In the genomic region with DNA sequence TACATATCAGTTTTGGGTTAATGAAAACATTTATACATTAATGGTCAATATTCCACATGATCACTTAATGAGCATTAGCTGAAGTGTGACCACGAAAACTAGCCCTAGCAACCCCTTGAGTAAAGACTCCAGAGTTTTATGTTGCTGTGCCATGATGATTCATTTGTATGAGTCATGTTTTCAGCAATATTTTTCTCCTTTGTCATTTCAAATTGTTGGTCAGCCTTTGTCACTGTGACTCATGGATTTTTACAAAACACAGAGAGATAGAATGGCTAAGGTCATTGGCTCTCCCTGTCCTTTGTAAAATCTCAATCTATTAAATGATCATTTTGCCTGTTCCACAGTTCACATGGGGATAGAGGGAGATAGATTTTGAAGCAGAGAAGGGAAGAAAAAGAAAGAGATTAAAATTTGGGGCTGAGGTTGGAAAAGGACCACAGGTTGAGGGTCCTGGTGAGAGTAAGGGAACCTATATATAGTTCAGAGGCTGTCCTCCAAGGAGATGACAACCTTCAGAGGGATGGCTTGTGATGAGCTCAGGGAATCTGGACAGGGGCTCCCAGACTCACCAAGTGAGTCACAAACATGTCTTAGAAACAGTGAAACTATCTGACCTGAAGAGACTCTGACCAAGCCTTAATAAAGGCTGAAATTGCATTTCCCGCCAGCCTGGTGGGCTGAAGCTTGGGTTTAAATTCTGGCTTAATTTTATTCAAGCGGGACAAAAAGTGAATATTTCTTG, we compare ENCODE assay signal across 9 cellular contexts. TPM values are rescaled to one million over a fixed set of nuclear protein-coding genes. Genes with fewer than 3 reads are reported as not detected.
A peak's percentile ranks its signal among the peaks of the same experiment; 100 is the strongest.
DNase-seq lines count a peak whose midpoint lies in the region; ATAC-seq, FAIRE-seq and TF ChIP-seq lines count a peak whose summit lies in the region.
"Had no signal": no experiment of that assay in that cellular context is flagged by ENCODE, and none has a peak within 500 bp of the region (broad histone marks: within the 10 kb centered on the region; RNA-seq: fewer than 3 reads in every experiment).

No MANE protein-coding gene starts in this region.

- DNase-seq in COLO668 (lab: John Stamatoyannopoulos, UW; ENCODE audit: unreplicated experiment) (peak; percentile 7), astrocyte of the spinal cord (ENCODE audit: low read depth, low spot score) (peak; percentile 88), HepG2 (ENCODE audit: low spot score) (peak; percentile 22), endodermal cell (no peak), COR-L47 (lab: John Stamatoyannopoulos, UW) (no peak)
- DNase-seq: NCI-H2081 had no signal

- no peak for TF ChIP-seq RAD21 in Ishikawa (IDR thresholded peaks at IDR 0.05; ENCODE audit: low read depth)
- TF ChIP-seq RAD21 in HepG2 (CRISPR knock-in tag; IDR thresholded peaks at IDR 0.05): no peak

- H3K27me3 Mint-ChIP-seq in endodermal cell (ENCODE audit: insufficient read depth): no peaks in the 10 kb centered on the region

- no peak overlapping the region for H2AFZ ChIP-seq in HepG2 (ENCODE audit: low read length)

- no peaks in the 10 kb centered on the region for H3K9me3 ChIP-seq in HepG2 (ENCODE audit: low read length)
- no peaks in the 10 kb centered on the region for H3K9me3 ChIP-seq in endodermal cell (ENCODE audit: control insufficient read depth, low read length)

- no peak for TF ChIP-seq POLR2A in HepG2 (IDR thresholded peaks at IDR 0.05; ENCODE audit: insufficient read depth in 1 of 2, low read depth in 2 of 2, low read length in 2 of 2)

- H3K4me3 ChIP-seq in astrocyte of the spinal cord (ENCODE audit: low read depth, low read length) (no peak overlapping the region), HepG2 (replicated peaks in 1 of 3; ENCODE audit: insufficient read depth in 1 of 3, low read depth in 2 of 3, low read length in 3 of 3) (no peak overlapping the region), endodermal cell (ENCODE audit: low read length) (no peak overlapping the region)

- no peaks in the 10 kb centered on the region for H3K4me1 Mint-ChIP-seq in endodermal cell

- H3K9me3 Mint-ChIP-seq in endodermal cell: no peaks in the 10 kb centered on the region

- H3K4me3 Mint-ChIP-seq in endodermal cell: no peak overlapping the region

- no peak overlapping the region for H3K4me2 ChIP-seq in HepG2 (ENCODE audit: low read depth, low read length)

- H3K27me3 ChIP-seq in HepG2 (ENCODE audit: control insufficient read depth in 1 of 2, insufficient read depth in 2 of 2, low read length in 2 of 2) (no peaks in the 10 kb centered on the region), endodermal cell (ENCODE audit: control insufficient read depth, insufficient read depth, low read length, poor library complexity, severe bottlenecking) (no peaks in the 10 kb centered on the region)

- H3K36me3 Mint-ChIP-seq in endodermal cell (ENCODE audit: low read depth): no peaks in the 10 kb centered on the region

- H3K4me1 ChIP-seq in HepG2 (ENCODE audit: insufficient read depth, low read length) (no peaks in the 10 kb centered on the region), endodermal cell (ENCODE audit: control insufficient read depth, insufficient read depth, low read length) (no peaks in the 10 kb centered on the region)

- no peak for FAIRE-seq in HepG2 (lab: Jason Lieb, UNC)

- TF ChIP-seq CTCF in astrocyte of the spinal cord (IDR thresholded peaks at IDR 0.05; ENCODE audit: low read depth, low read length): no peak
- no peak for TF ChIP-seq CTCF in HepG2 (CRISPR knock-in tag; IDR thresholded peaks at IDR 0.05)
- no peak for TF ChIP-seq CTCF in endodermal cell (conservative IDR thresholded peaks at IDR 0.05)

- ATAC-seq in HepG2: no peak
- no peak for ATAC-seq in HG03565 (IDR thresholded peaks at IDR 0.05; ENCODE audit: unreplicated experiment)
- ATAC-seq in GM18498 (IDR thresholded peaks at IDR 0.05; ENCODE audit: unreplicated experiment): no peak

- TF ChIP-seq EP300 in Ishikawa (IDR thresholded peaks at IDR 0.05; ENCODE audit: borderline replicate concordance): peak; percentile 50; the same call in 1 of the 2 replicates
- TF ChIP-seq EP300 in HepG2 (IDR thresholded peaks at IDR 0.05; ENCODE audit: low read depth in 2 of 2, low read length in 2 of 2): peak in 1 of 2 experiments; percentile 7; a peak in 1 of 4 replicates
- no peak for TF ChIP-seq EP300 in HepG2 (CRISPR knock-in tag; IDR thresholded peaks at IDR 0.05; ENCODE audit: borderline replicate concordance)

- H4K20me1 ChIP-seq in HepG2 (ENCODE audit: insufficient read depth, low read length): no peaks in the 10 kb centered on the region

- H3K27ac ChIP-seq in HepG2 (ENCODE audit: extremely low read length, insufficient read depth, low read length): no peak overlapping the region
- no peak overlapping the region for H3K27ac ChIP-seq in endodermal cell (ENCODE audit: low read depth, low read length)

- BruUV-seq in HepG2 (replicated peaks; lab: Mats Ljungman, UMichigan): no TSS peak

- in situ Hi-C loops in astrocyte of the spinal cord (cut with HindIII; ENCODE audit: low sequenced_read_pairs): no loop called here
- in situ Hi-C loops in HepG2 (cut with HindIII; ENCODE audit: extremely low pct_ligation_motif_present, low pct_unique_long_range_greater_than_20kb): no loop called here

- no peaks in the 10 kb centered on the region for H3K36me3 ChIP-seq in HepG2 (replicated peaks in 1 of 2; ENCODE audit: control insufficient read depth in 1 of 2, insufficient read depth in 2 of 2, low read length in 2 of 2)
- H3K36me3 ChIP-seq in endodermal cell (ENCODE audit: control insufficient read depth, insufficient read depth, low read length): no peaks in the 10 kb centered on the region

- WGBS in HepG2 (ENCODE audit: low lambda C conversion rate): 29% methylated on average over 3 of the region's 3 CpGs
- 92% methylated on average over 2 of the region's 3 CpGs; no CpG with 5 or more reads in 1 of the 2 experiments for WGBS in endodermal cell (ENCODE audit: insufficient coverage in 1 of 2, insufficient read length in 1 of 2), 2 experiments

- CTCF ChIA-PET in HepG2 (lab: Yijun Ruan, JAX; ENCODE audit: low intra/inter-chr PET ratio, low total read pairs): no interaction called here

- POLR2A ChIA-PET in HepG2 (lab: Yijun Ruan, JAX): no interaction called here

- no peak overlapping the region for H3K9ac ChIP-seq in HepG2 (ENCODE audit: insufficient read depth, low read depth, low read length)
- no peak overlapping the region for H3K9ac ChIP-seq in endodermal cell (ENCODE audit: extremely low read depth, low read length, poor library complexity, severe bottlenecking)

- no peaks in the 10 kb centered on the region for H3K79me2 ChIP-seq in HepG2 (ENCODE audit: insufficient read depth, low read length)

- H3K27ac Mint-ChIP-seq in endodermal cell: no peak overlapping the region

- intact Hi-C loops in HepG2 (cut with micrococcal nuclease; ENCODE audit: unreplicated experiment): no loop called here

RNA-seq across cellular contexts. Expression of a gene that starts 25.6 kb away (rescaled TPM):
- not detected in 2 replicates for total RNA-seq in HepG2 (2016; rRNA removed; fragmentation: Illumina TruSeq; extraction: Trizol)
- not detected in 2 replicates for total RNA-seq in HepG2 (2016; cell fraction: cytosol; rRNA removed; fragmentation: Illumina TruSeq; extraction: Trizol; ENCODE audit: low read depth)
- not detected in 2 replicates for total RNA-seq in HepG2 (2016; cell fraction: insoluble cytoplasmic fraction; rRNA removed; fragmentation: Illumina TruSeq; extraction: Trizol)
- not detected in 2 replicates for total RNA-seq in HepG2 (2016; cell fraction: membrane; rRNA removed; fragmentation: Illumina TruSeq; extraction: Trizol)
- total RNA-seq in HepG2 (2016; cell fraction: nucleus; rRNA removed; fragmentation: Illumina TruSeq; extraction: Trizol): not detected in 2 replicates
- polyA plus RNA-seq in HepG2 (2011; rRNA removed): not detected in 2 replicates
- polyA plus RNA-seq in HepG2 (2011; cell fraction: cytosol; rRNA removed): not detected in 2 replicates
- not detected in 2 replicates for polyA plus RNA-seq in HepG2 (2011; cell fraction: nucleus; rRNA removed)
- not detected in 2 replicates for polyA plus RNA-seq in HepG2 (2012)
- not detected in 2 replicates for polyA plus RNA-seq in HepG2 (2016; cell fraction: cytosol; fragmentation: Illumina TruSeq; extraction: Trizol; ENCODE audit: low read depth)
- polyA plus RNA-seq in HepG2 (2016; cell fraction: insoluble cytoplasmic fraction; fragmentation: Illumina TruSeq; extraction: Trizol; ENCODE audit: low read depth): not detected in 2 replicates
- not detected in 2 replicates for polyA plus RNA-seq in HepG2 (2016; cell fraction: membrane; fragmentation: Illumina TruSeq; extraction: Trizol; ENCODE audit: low read depth)
- polyA plus RNA-seq in HepG2 (2016; cell fraction: nucleus; fragmentation: Illumina TruSeq; extraction: Trizol; ENCODE audit: insufficient read depth, low read depth): not detected in 2 replicates
- polyA minus RNA-seq in HepG2 (2011; rRNA and poly(A)+ RNA removed; ENCODE audit: low replicate concordance): 0.08 TPM in 1 of 2 replicates, not detected in the other
- not detected in 2 replicates for polyA minus RNA-seq in HepG2 (2011; cell fraction: cytosol; rRNA and poly(A)+ RNA removed)
- not detected in 2 replicates for polyA minus RNA-seq in HepG2 (2011; cell fraction: nucleus; rRNA and poly(A)+ RNA removed)
- 10 to 100 TPM in 1 of 2 donors, 1 to 10 TPM in 1; 9.6 to 15.2 TPM for total RNA-seq in endodermal cell
- 2.0 TPM for polyA plus RNA-seq in endodermal cell (2013, experiment 1 of 2)
- 4.8 TPM for polyA plus RNA-seq in endodermal cell (2013, experiment 2 of 2)

RNA-seq across cellular contexts. Expression of a gene that starts 36.7 kb away (rescaled TPM):
- total RNA-seq in HepG2 (2016; rRNA removed; fragmentation: Illumina TruSeq; extraction: Trizol) (not detected in 2 replicates), endodermal cell (under 1 TPM; 0.18 to 0.33 TPM)
- not detected in 2 replicates for total RNA-seq in HepG2 (2016; cell fraction: cytosol; rRNA removed; fragmentation: Illumina TruSeq; extraction: Trizol; ENCODE audit: low read depth)
- not detected in 2 replicates for total RNA-seq in HepG2 (2016; cell fraction: insoluble cytoplasmic fraction; rRNA removed; fragmentation: Illumina TruSeq; extraction: Trizol)
- total RNA-seq in HepG2 (2016; cell fraction: membrane; rRNA removed; fragmentation: Illumina TruSeq; extraction: Trizol): not detected in 2 replicates
- not detected in 2 replicates for total RNA-seq in HepG2 (2016; cell fraction: nucleus; rRNA removed; fragmentation: Illumina TruSeq; extraction: Trizol)
- polyA plus RNA-seq in HepG2 (2011; rRNA removed): not detected in 2 replicates
- not detected in 2 replicates for polyA plus RNA-seq in HepG2 (2011; cell fraction: cytosol; rRNA removed)
- polyA plus RNA-seq in HepG2 (2011; cell fraction: nucleus; rRNA removed): not detected in 2 replicates
- not detected in 2 replicates for polyA plus RNA-seq in HepG2 (2012)
- polyA plus RNA-seq in HepG2 (2016; cell fraction: cytosol; fragmentation: Illumina TruSeq; extraction: Trizol; ENCODE audit: low read depth): not detected in 2 replicates
- polyA plus RNA-seq in HepG2 (2016; cell fraction: insoluble cytoplasmic fraction; fragmentation: Illumina TruSeq; extraction: Trizol; ENCODE audit: low read depth): not detected in 2 replicates
- polyA plus RNA-seq in HepG2 (2016; cell fraction: membrane; fragmentation: Illumina TruSeq; extraction: Trizol; ENCODE audit: low read depth): not detected in 2 replicates
- polyA plus RNA-seq in HepG2 (2016; cell fraction: nucleus; fragmentation: Illumina TruSeq; extraction: Trizol; ENCODE audit: insufficient read depth, low read depth): not detected in 2 replicates
- not detected in 2 replicates for polyA minus RNA-seq in HepG2 (2011; rRNA and poly(A)+ RNA removed; ENCODE audit: low replicate concordance)
- polyA minus RNA-seq in HepG2 (2011; cell fraction: cytosol; rRNA and poly(A)+ RNA removed): not detected in 2 replicates
- not detected in 2 replicates for polyA minus RNA-seq in HepG2 (2011; cell fraction: nucleus; rRNA and poly(A)+ RNA removed)
- polyA plus RNA-seq in endodermal cell (2013, experiment 1 of 2): not detected
- polyA plus RNA-seq in endodermal cell (2013, experiment 2 of 2): not detected

RNA-seq across cellular contexts. Expression of a gene that starts 41.8 kb away (rescaled TPM):
- total RNA-seq in HepG2 (2016; rRNA removed; fragmentation: Illumina TruSeq; extraction: Trizol) (not detected in 2 replicates), endodermal cell (not detected)
- not detected in 2 replicates for total RNA-seq in HepG2 (2016; cell fraction: cytosol; rRNA removed; fragmentation: Illumina TruSeq; extraction: Trizol; ENCODE audit: low read depth)
- total RNA-seq in HepG2 (2016; cell fraction: insoluble cytoplasmic fraction; rRNA removed; fragmentation: Illumina TruSeq; extraction: Trizol): not detected in 2 replicates
- total RNA-seq in HepG2 (2016; cell fraction: membrane; rRNA removed; fragmentation: Illumina TruSeq; extraction: Trizol): not detected in 2 replicates
- total RNA-seq in HepG2 (2016; cell fraction: nucleus; rRNA removed; fragmentation: Illumina TruSeq; extraction: Trizol): not detected in 2 replicates
- not detected in 2 replicates for polyA plus RNA-seq in HepG2 (2011; rRNA removed)
- not detected in 2 replicates for polyA plus RNA-seq in HepG2 (2011; cell fraction: cytosol; rRNA removed)
- polyA plus RNA-seq in HepG2 (2011; cell fraction: nucleus; rRNA removed): not detected in 2 replicates
- polyA plus RNA-seq in HepG2 (2012): not detected in 2 replicates
- polyA plus RNA-seq in HepG2 (2016; cell fraction: cytosol; fragmentation: Illumina TruSeq; extraction: Trizol; ENCODE audit: low read depth): not detected in 2 replicates
- not detected in 2 replicates for polyA plus RNA-seq in HepG2 (2016; cell fraction: insoluble cytoplasmic fraction; fragmentation: Illumina TruSeq; extraction: Trizol; ENCODE audit: low read depth)
- not detected in 2 replicates for polyA plus RNA-seq in HepG2 (2016; cell fraction: membrane; fragmentation: Illumina TruSeq; extraction: Trizol; ENCODE audit: low read depth)
- not detected in 2 replicates for polyA plus RNA-seq in HepG2 (2016; cell fraction: nucleus; fragmentation: Illumina TruSeq; extraction: Trizol; ENCODE audit: insufficient read depth, low read depth)
- polyA minus RNA-seq in HepG2 (2011; rRNA and poly(A)+ RNA removed; ENCODE audit: low replicate concordance): not detected in 2 replicates
- not detected in 2 replicates for polyA minus RNA-seq in HepG2 (2011; cell fraction: cytosol; rRNA and poly(A)+ RNA removed)
- not detected in 2 replicates for polyA minus RNA-seq in HepG2 (2011; cell fraction: nucleus; rRNA and poly(A)+ RNA removed)
- polyA plus RNA-seq in endodermal cell (2013, experiment 1 of 2): not detected
- polyA plus RNA-seq in endodermal cell (2013, experiment 2 of 2): not detected

RNA-seq across cellular contexts. Expression of a gene that starts 53.2 kb away (rescaled TPM):
- total RNA-seq in HepG2 (2016; rRNA removed; fragmentation: Illumina TruSeq; extraction: Trizol) (not detected in 2 replicates), endodermal cell (not detected)
- total RNA-seq in HepG2 (2016; cell fraction: cytosol; rRNA removed; fragmentation: Illumina TruSeq; extraction: Trizol; ENCODE audit: low read depth): not detected in 2 replicates
- not detected in 2 replicates for total RNA-seq in HepG2 (2016; cell fraction: insoluble cytoplasmic fraction; rRNA removed; fragmentation: Illumina TruSeq; extraction: Trizol)
- not detected in 2 replicates for total RNA-seq in HepG2 (2016; cell fraction: membrane; rRNA removed; fragmentation: Illumina TruSeq; extraction: Trizol)
- not detected in 2 replicates for total RNA-seq in HepG2 (2016; cell fraction: nucleus; rRNA removed; fragmentation: Illumina TruSeq; extraction: Trizol)
- not detected in 2 replicates for polyA plus RNA-seq in HepG2 (2011; rRNA removed)
- polyA plus RNA-seq in HepG2 (2011; cell fraction: cytosol; rRNA removed): not detected in 2 replicates
- polyA plus RNA-seq in HepG2 (2011; cell fraction: nucleus; rRNA removed): not detected in 2 replicates
- not detected in 2 replicates for polyA plus RNA-seq in HepG2 (2012)
- polyA plus RNA-seq in HepG2 (2016; cell fraction: cytosol; fragmentation: Illumina TruSeq; extraction: Trizol; ENCODE audit: low read depth): not detected in 2 replicates
- polyA plus RNA-seq in HepG2 (2016; cell fraction: insoluble cytoplasmic fraction; fragmentation: Illumina TruSeq; extraction: Trizol; ENCODE audit: low read depth): not detected in 2 replicates
- not detected in 2 replicates for polyA plus RNA-seq in HepG2 (2016; cell fraction: membrane; fragmentation: Illumina TruSeq; extraction: Trizol; ENCODE audit: low read depth)
- polyA plus RNA-seq in HepG2 (2016; cell fraction: nucleus; fragmentation: Illumina TruSeq; extraction: Trizol; ENCODE audit: insufficient read depth, low read depth): not detected in 2 replicates
- not detected in 2 replicates for polyA minus RNA-seq in HepG2 (2011; rRNA and poly(A)+ RNA removed; ENCODE audit: low replicate concordance)
- polyA minus RNA-seq in HepG2 (2011; cell fraction: cytosol; rRNA and poly(A)+ RNA removed): not detected in 2 replicates
- polyA minus RNA-seq in HepG2 (2011; cell fraction: nucleus; rRNA and poly(A)+ RNA removed): not detected in 2 replicates
- not detected for polyA plus RNA-seq in endodermal cell (2013, experiment 1 of 2)
- not detected for polyA plus RNA-seq in endodermal cell (2013, experiment 2 of 2)

Comparison
In these comparisons a context has a peak if more than half of its experiments do, and no peak if none do; other contexts are left out.
1. DNase-seq: peak in COLO668 (single experiment), astrocyte of the spinal cord (single experiment) and HepG2 (single experiment); none in endodermal cell (single experiment) and COR-L47 (single experiment).
2. RNA of a gene that starts 25.6 kb away (total RNA-seq): 9.6 to 15.2 TPM in endodermal cell; not detected in HepG2; every median in the first group is over 4 times any median in the second.